In genomic region chr4:73725499-73725898, GRCh38 we compare ENCODE assay signal across 26 cellular contexts. TPM values are rescaled to one million over a fixed set of nuclear protein-coding genes. Genes with fewer than 3 reads are reported as not detected.
DNase-seq lines count a peak whose midpoint lies in the region; ATAC-seq and TF ChIP-seq lines count a peak whose summit lies in the region.
"Had no signal": no experiment of that assay in that cellular context is flagged by ENCODE, and none has a peak within 500 bp of the region (broad histone marks: within the 10 kb centered on the region; RNA-seq: fewer than 3 reads in every experiment).

No MANE protein-coding gene starts in this region.

- H3K18ac ChIP-seq in mesenchymal stem cell (ENCODE audit: low read depth in 1 of 2, low read length in 2 of 2) (no peak overlapping the region), mesendoderm (ENCODE audit: low read length) (no peak overlapping the region)

- dilution Hi-C loops in mammary epithelial cell (cut with HindIII; ENCODE audit: low sequenced_read_pairs): no loop called here

- H2BK120ac ChIP-seq in mesenchymal stem cell (ENCODE audit: low read depth, low read length): no peak overlapping the region
- no peak overlapping the region for H2BK120ac ChIP-seq in mesendoderm (ENCODE audit: low read depth, low read length)

- H3K4ac ChIP-seq in mesenchymal stem cell (ENCODE audit: low read depth in 1 of 2, low read length in 2 of 2) (no peak overlapping the region), mesendoderm (ENCODE audit: low read depth, low read length) (no peak overlapping the region)

- H3K4me2 ChIP-seq in mammary epithelial cell (ENCODE audit: insufficient read depth, low read depth, low read length) (no peak overlapping the region), mesenchymal stem cell (ENCODE audit: low read length, poor library complexity, severe bottlenecking) (no peak overlapping the region), mesendoderm (ENCODE audit: low read length) (no peak overlapping the region)

- no peak overlapping the region for H2BK12ac ChIP-seq in mesenchymal stem cell (ENCODE audit: low read length in 2 of 2)

- no peak overlapping the region for H3K9ac ChIP-seq in mammary epithelial cell (ENCODE audit: insufficient read depth, low read length)
- peak overlapping the region; percentile 41 for H3K9ac ChIP-seq in mesenchymal stem cell (ENCODE audit: low read length)
- H3K9ac ChIP-seq in mesendoderm (ENCODE audit: low read length): no peak overlapping the region

- H3K27ac Mint-ChIP-seq in MCF 10A (ENCODE audit: low read depth, unreplicated experiment): peak overlapping the region; percentile 93
- H3K27ac Mint-ChIP-seq: activated naive CD8-positive, alpha-beta T cell treated with anti-CD3 and anti-CD28 coated beads, Interleukin-2, amount 50 U/mL, for 24 hours; activated T-cell treated with anti-CD3 and anti-CD28 coated beads, Interleukin-2, amount 50 U/mL, for 72 hours; H9; naive thymus-derived CD4-positive, alpha-beta T cell; stimulated activated memory B cell treated with anti-CD40 and anti-IgM and Interleukin-4, amounts not matched to agents 10 μg/mL and 1 μg/mL and 100 μg/mL, for 72 hours; T-helper 1 cell treated with Interleukin-12 subunit alpha and Interleukin-12 subunit beta and Interleukin-4 antibody, amounts not matched to agents 30 μg/mL and 1 μg/mL, for 36 hours had no signal

- no peaks in the 10 kb centered on the region for H3K79me2 ChIP-seq in mammary epithelial cell (ENCODE audit: insufficient read depth, low read length)
- no peaks in the 10 kb centered on the region for H3K79me2 ChIP-seq in mesendoderm (ENCODE audit: control insufficient read depth, insufficient read depth, low read length)

- H3K27me3 ChIP-seq in breast epithelium (no peaks in the 10 kb centered on the region), mammary epithelial cell (ENCODE audit: insufficient read depth, low read length) (no peaks in the 10 kb centered on the region), mesenchymal stem cell (ENCODE audit: control insufficient read depth in 1 of 2, insufficient read depth in 1 of 2, low read length in 2 of 2) (no peaks in the 10 kb centered on the region), mesendoderm (ENCODE audit: insufficient read depth, low read length, poor library complexity) (no peaks in the 10 kb centered on the region)

- BruUV-seq in MCF 10A (replicated peaks; lab: Mats Ljungman, UMichigan) (no TSS peak), mammary epithelial cell (replicated peaks; lab: Mats Ljungman, UMichigan) (no TSS peak)

- no peak overlapping the region for H3K4me3 Mint-ChIP-seq in MCF 10A (ENCODE audit: unreplicated experiment)
- H3K4me3 Mint-ChIP-seq: activated naive CD8-positive, alpha-beta T cell treated with anti-CD3 and anti-CD28 coated beads, Interleukin-2, amount 50 U/mL, for 24 hours; activated T-cell treated with anti-CD3 and anti-CD28 coated beads, Interleukin-2, amount 50 U/mL, for 72 hours; central memory CD8-positive, alpha-beta T cell; dendritic cell treated with granulocyte-macrophage colony-stimulating factor and Interleukin-4, amounts not matched to agents 40 ng/mL and 50 ng/mL, for 4 days; H9; naive thymus-derived CD4-positive, alpha-beta T cell; stimulated activated memory B cell treated with anti-CD40 and anti-IgM and Interleukin-4, amounts not matched to agents 10 μg/mL and 1 μg/mL and 100 μg/mL, for 72 hours; T-helper 1 cell treated with Interleukin-12 subunit alpha and Interleukin-12 subunit beta and Interleukin-4 antibody, amounts not matched to agents 30 μg/mL and 1 μg/mL, for 36 hours had no signal

- no peak overlapping the region for H3K56ac ChIP-seq in mesendoderm (ENCODE audit: low read length)

- H3K4me3 ChIP-seq in breast epithelium (no peak overlapping the region), mammary epithelial cell (replicated peaks in 1 of 3; ENCODE audit: insufficient read depth in 1 of 3, low read depth in 2 of 3, low read length in 3 of 3) (no peak overlapping the region), mesenchymal stem cell (ENCODE audit: insufficient read depth in 1 of 2, low read depth in 1 of 2, low read length in 2 of 2) (no peak overlapping the region), mesendoderm (ENCODE audit: low read length) (no peak overlapping the region)
- H3K4me3 ChIP-seq: left ventricle myocardium inferior had no signal

- no peaks in the 10 kb centered on the region for H3K27me3 Mint-ChIP-seq in MCF 10A (ENCODE audit: insufficient read depth, unreplicated experiment)
- H3K27me3 Mint-ChIP-seq: central memory CD8-positive, alpha-beta T cell had no signal

- H3K27ac ChIP-seq in breast epithelium (no peak overlapping the region), mammary epithelial cell (ENCODE audit: insufficient read depth, low read depth, low read length) (peak overlapping the region; percentile 73), mesenchymal stem cell (ENCODE audit: low read length, poor library complexity, severe bottlenecking) (peak overlapping the region; percentile 79), mesendoderm (ENCODE audit: low read depth, low read length) (no peak overlapping the region)
- H3K27ac ChIP-seq: 22Rv1, C4-2B, left ventricle myocardium inferior had no signal

- 91% methylated on average over 4 of the region's 4 CpGs for WGBS in mammary epithelial cell (ENCODE audit: low coverage, missing lambda C conversion rate)
- 97% methylated on average over 2 of the region's 4 CpGs for WGBS in mesenchymal stem cell
- no CpG with 5 or more reads among the region's 4 CpGs for whole genome bisulfite sequencing in mesendoderm (ENCODE audit: extremely low coverage, insufficient coverage, low lambda C conversion rate)

- no peak for TF ChIP-seq POLR2A in breast epithelium (IDR thresholded peaks at IDR 0.05)

- no peaks in the 10 kb centered on the region for H4K20me1 ChIP-seq in mammary epithelial cell (ENCODE audit: insufficient read depth, low read length)

- H3K4me1 ChIP-seq in breast epithelium (peaks cover 0 to 3% of the 10 kb centered on the region in 2 donors), mammary epithelial cell (ENCODE audit: insufficient read depth, low read length) (peaks cover 46% of the 10 kb centered on the region), mesenchymal stem cell (ENCODE audit: control insufficient read depth, insufficient read depth, low read depth, low read length) (peaks cover 3% of the 10 kb centered on the region), mesendoderm (ENCODE audit: control insufficient read depth, low read depth, low read length) (no peaks in the 10 kb centered on the region)
- H3K4me1 ChIP-seq: Caco-2 had no signal

- H3K9me3 ChIP-seq in breast epithelium (no peaks in the 10 kb centered on the region), mammary epithelial cell (replicated peaks; ENCODE audit: insufficient read depth, low read length) (no peaks in the 10 kb centered on the region), mesenchymal stem cell (ENCODE audit: control insufficient read depth, low read length) (no peaks in the 10 kb centered on the region)
- H3K9me3 ChIP-seq: Caco-2, left ventricle myocardium inferior had no signal

- no peak overlapping the region for H3K23ac ChIP-seq in mesenchymal stem cell (ENCODE audit: low read length in 2 of 2)
- no peak overlapping the region for H3K23ac ChIP-seq in mesendoderm (ENCODE audit: low read length)

- H3K79me1 ChIP-seq in mesenchymal stem cell (replicated peaks; ENCODE audit: low read length, poor library complexity, severe bottlenecking): no peaks in the 10 kb centered on the region
- no peaks in the 10 kb centered on the region for H3K79me1 ChIP-seq in mesendoderm (ENCODE audit: low read length)

- intact Hi-C loops in MCF 10A (cut with micrococcal nuclease) (no loop called here), breast epithelium (cut with DNase I; ENCODE audit: low total_unique reads) (no loop called here), mammary epithelial cell (cut with micrococcal nuclease) (loop anchor here (5.0 kb wide), 2 partner anchors 312 to 382 kb away; partner anchors contain the start of gene CXCL3)

- peaks cover 11% of the 10 kb centered on the region for H3K36me3 Mint-ChIP-seq in MCF 10A (ENCODE audit: insufficient read depth, unreplicated experiment)
- H3K36me3 Mint-ChIP-seq: naive thymus-derived CD4-positive, alpha-beta T cell; stimulated activated memory B cell treated with anti-CD40 and anti-IgM and Interleukin-4, amounts not matched to agents 10 μg/mL and 1 μg/mL and 100 μg/mL, for 72 hours had no signal

- no peak overlapping the region for H4K8ac ChIP-seq in mesenchymal stem cell (ENCODE audit: low read length)
- H4K8ac ChIP-seq in mesendoderm (ENCODE audit: low read depth, low read length): no peak overlapping the region

- H2BK5ac ChIP-seq in mesenchymal stem cell (ENCODE audit: low read depth, low read length, poor library complexity, severe bottlenecking) (no peak overlapping the region), mesendoderm (ENCODE audit: low read length) (no peak overlapping the region)

- H3K9me3 Mint-ChIP-seq in MCF 10A (ENCODE audit: unreplicated experiment): peaks cover 6% of the 10 kb centered on the region
- H3K9me3 Mint-ChIP-seq: activated naive CD8-positive, alpha-beta T cell treated with anti-CD3 and anti-CD28 coated beads, Interleukin-2, amount 50 U/mL, for 24 hours; central memory CD8-positive, alpha-beta T cell; dendritic cell treated with granulocyte-macrophage colony-stimulating factor and Interleukin-4, amounts not matched to agents 40 ng/mL and 50 ng/mL, for 4 days; H9; naive thymus-derived CD4-positive, alpha-beta T cell; stimulated activated memory B cell treated with anti-CD40 and anti-IgM and Interleukin-4, amounts not matched to agents 10 μg/mL and 1 μg/mL and 100 μg/mL, for 72 hours; T-helper 1 cell treated with Interleukin-12 subunit alpha and Interleukin-12 subunit beta and Interleukin-4 antibody, amounts not matched to agents 30 μg/mL and 1 μg/mL, for 36 hours had no signal

- no peak overlapping the region for H4K5ac ChIP-seq in mesendoderm (ENCODE audit: low read length)

- no peak for ATAC-seq in GM21367 (IDR thresholded peaks at IDR 0.05; ENCODE audit: unreplicated experiment)
- no peak for ATAC-seq in HG02885 (IDR thresholded peaks at IDR 0.05; ENCODE audit: poor library complexity, unreplicated experiment)
- ATAC-seq: activated naive CD8-positive, alpha-beta T cell treated with anti-CD3 and anti-CD28 coated beads, Interleukin-2, amount 50 U/mL, for 24 hours; activated T-cell treated with anti-CD3 and anti-CD28 coated beads, Interleukin-2, amount 50 U/mL, for 72 hours; naive thymus-derived CD4-positive, alpha-beta T cell; stimulated activated memory B cell treated with anti-CD40 and anti-IgM and Interleukin-4, amounts not matched to agents 10 μg/mL and 1 μg/mL and 100 μg/mL, for 72 hours had no signal

- H2BK15ac ChIP-seq in mesenchymal stem cell (ENCODE audit: low read depth, poor library complexity, severe bottlenecking): no peak overlapping the region
- H2BK15ac ChIP-seq in mesendoderm (replicated peaks; ENCODE audit: low read depth): no peak overlapping the region

- H3K4me1 Mint-ChIP-seq in MCF 10A (ENCODE audit: insufficient read depth, unreplicated experiment): peaks cover 54% of the 10 kb centered on the region
- H3K4me1 Mint-ChIP-seq: activated naive CD8-positive, alpha-beta T cell treated with anti-CD3 and anti-CD28 coated beads, Interleukin-2, amount 50 U/mL, for 24 hours; central memory CD8-positive, alpha-beta T cell had no signal

- POLR2A ChIA-PET in MCF 10A (lab: Yijun Ruan, JAX): interaction anchor here (0.6 to 2.0 kb wide), 5 partner anchors 13 to 148 kb away, joined by 3 to 6 read pairs (median 3); partner anchors contain the start of gene CXCL1

- no peak overlapping the region for H4K91ac ChIP-seq in mesenchymal stem cell (ENCODE audit: low read length)

- CTCF ChIA-PET in MCF 10A (lab: Yijun Ruan, JAX): interaction anchor here (0.6 to 1.6 kb wide), 3 partner anchors 56 to 1810 kb away, joined by 3 to 4 read pairs (median 3); no protein-coding TSS in a partner anchor
- CTCF ChIA-PET in mammary epithelial cell (lab: Charles Lee; ENCODE audit: low non-redundant PET): no interaction called here

- TF ChIP-seq CTCF in MCF 10A (IDR thresholded peaks at IDR 0.05; ENCODE audit: unreplicated experiment): no peak
- TF ChIP-seq CTCF in breast epithelium (IDR thresholded peaks at IDR 0.05): no peak
- TF ChIP-seq CTCF in mammary epithelial cell (conservative IDR thresholded peaks at IDR 0.05 in 1 of 2, IDR thresholded peaks at IDR 0.05 in 1 of 2; ENCODE audit: extremely low read depth in 1 of 2, insufficient read depth in 1 of 2, low read depth in 1 of 2, low read length in 2 of 2): no peak

- in situ Hi-C loops in mammary epithelial cell (cut with MboI; ENCODE audit: low sequenced_read_pairs in 2 of 2): loop anchor here in 1 of 2 donors (25.0 kb wide), 1 partner anchor 137 kb away; the partner anchor contains the start of genes CXCL1 and PF4V1

- H3K36me3 ChIP-seq in breast epithelium (no peaks in the 10 kb centered on the region), mammary epithelial cell (ENCODE audit: insufficient read depth, low read length) (no peaks in the 10 kb centered on the region), mesenchymal stem cell (ENCODE audit: control insufficient read depth in 1 of 2, insufficient read depth in 2 of 2, low read depth in 1 of 2, low read length in 2 of 2) (no peaks in the 10 kb centered on the region), mesendoderm (ENCODE audit: control insufficient read depth, insufficient read depth, low read length) (no peaks in the 10 kb centered on the region)
- H3K36me3 ChIP-seq: left ventricle myocardium inferior had no signal

- H2AFZ ChIP-seq in mammary epithelial cell (ENCODE audit: low read depth, low read length) (no peak overlapping the region), mesenchymal stem cell (ENCODE audit: low read depth, low read length) (no peak overlapping the region)

- H3K14ac ChIP-seq in mesenchymal stem cell (ENCODE audit: low read length in 2 of 2): no peak overlapping the region

- DNase-seq in MCF 10A (ENCODE audit: unreplicated experiment) (no peak), breast epithelium (ENCODE audit: low spot score in 2 of 2) (no peak), mammary epithelial cell (no peak), mesenchymal stem cell (no peak), mesendoderm (no peak), NCI-H2227 treated with DMSO at 0.1 percent for 48 hours (lab: John Stamatoyannopoulos, UW) (no peak)
- DNase-seq: activated CD4-positive, alpha-beta T cell treated with anti-CD3 and anti-CD28 coated beads, Interleukin-2, amount 50 U/mL, for 4 hours; activated CD4-positive, CD25-positive, alpha-beta regulatory T cell; activated naive CD8-positive, alpha-beta T cell treated with anti-CD3 and anti-CD28 coated beads, Interleukin-2, amount 50 U/mL, for 24 hours; activated T-cell treated with anti-CD3 and anti-CD28 coated beads, Interleukin-2, amount 50 U/mL, for 72 hours; H9; left ventricle myocardium inferior; midbrain; naive thymus-derived CD4-positive, alpha-beta T cell; NCI-H446; NCI-H748 treated with DMSO at 0.1 percent for 48 hours; occipital lobe had no signal

- H2AK5ac ChIP-seq in mesenchymal stem cell (ENCODE audit: low read length, severe bottlenecking) (no peak overlapping the region), mesendoderm (ENCODE audit: low read length) (no peak overlapping the region)

RNA-seq across cellular contexts. Expression of gene CXCL8, which starts 14.9 kb away (rescaled TPM):
- total RNA-seq in MCF 10A (2022) (17.0 and 36.2 TPM in 2 replicates), breast epithelium (10 to 100 TPM in 1 of 3 donors, 1 to 10 TPM in 1, under 1 TPM in 1; 0.64 to 33.7 (median 2.6) TPM), mammary epithelial cell (10 to 100 TPM in 1 of 2 donors, 1 to 10 TPM in 1; 1.0 to 14.0 TPM)
- 5.3 TPM for polyA plus RNA-seq in mammary epithelial cell
- polyA minus RNA-seq in mammary epithelial cell: 12.8 TPM
- 35.4 TPM for polyA plus RNA-seq in mesenchymal stem cell (2013, experiment 1 of 2)
- 37.7 TPM for polyA plus RNA-seq in mesenchymal stem cell (2013, experiment 2 of 2)
- not detected for polyA plus RNA-seq in mesendoderm (2013, experiment 1 of 2)
- not detected for polyA plus RNA-seq in mesendoderm (2013, experiment 2 of 2)
- total RNA-seq: H9 had no signal

Comparison
In these comparisons a context has a peak if more than half of its experiments do, and no peak if none do; other contexts are left out.
1. H3K27ac ChIP-seq: peak in mammary epithelial cell (single experiment) and mesenchymal stem cell (single experiment); none in breast epithelium (0 of 2) and mesendoderm (single experiment).